1 cellular context compared by ENCODE assay signal in the genomic region with DNA sequence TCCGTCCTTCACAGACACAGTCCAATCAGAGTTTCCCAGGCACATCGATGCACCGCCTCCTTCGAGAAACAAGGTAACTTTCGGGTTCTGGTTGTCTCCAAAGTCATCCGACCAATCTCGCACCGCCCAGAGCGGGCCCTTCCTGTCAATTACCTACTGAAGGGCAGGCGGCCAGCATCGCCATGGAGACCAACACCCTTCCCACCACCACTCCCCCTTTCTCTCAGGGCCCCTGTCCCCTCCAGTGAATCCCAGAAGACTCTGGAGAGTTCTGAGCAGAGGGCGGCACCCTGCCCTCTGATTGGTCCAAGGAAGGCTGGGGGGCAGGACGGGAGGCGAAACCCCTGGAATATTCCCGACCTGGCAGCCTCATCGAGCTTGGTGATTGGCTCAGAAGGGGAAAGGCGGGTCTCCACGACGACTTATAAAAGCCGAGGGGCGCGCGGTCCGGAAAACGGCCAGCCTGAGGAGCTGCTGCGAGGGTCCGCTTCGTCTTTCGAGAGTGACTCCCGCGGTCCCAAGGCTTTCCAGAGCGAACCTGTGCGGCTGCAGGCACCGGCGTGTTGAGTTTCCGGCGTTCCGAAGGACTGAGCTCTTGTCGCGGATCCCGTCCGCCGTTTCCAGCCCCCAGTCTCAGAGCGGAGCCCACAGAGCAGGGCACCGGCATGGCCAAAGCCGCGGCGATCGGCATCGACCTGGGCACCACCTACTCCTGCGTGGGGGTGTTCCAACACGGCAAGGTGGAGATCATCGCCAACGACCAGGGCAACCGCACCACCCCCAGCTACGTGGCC.
TF ChIP-seq lines count a peak whose summit lies in the region.

A gene (plus strand): TSS at position 453 of the 794 bp plus-strand sequence. CDS start 213 bp downstream, at position 666.

TF ChIP-seq in WTC11, 78 proteins besides CTCF, POLR2A, EP300 and RAD21 (continued from another document and continues in another):
- TF ChIP-seq RELA (CRISPR knock-in tag; IDR thresholded peaks at IDR 0.05; ENCODE audit: borderline replicate concordance) (no peak), TEAD4 (CRISPR knock-in tag; IDR thresholded peaks at IDR 0.05) (no peak), FOXP1 (CRISPR knock-in tag; IDR thresholded peaks at IDR 0.05; ENCODE audit: borderline replicate concordance) (peak; percentile 74; the same call in 1 of the 2 replicates), ZNF396 (CRISPR knock-in tag; IDR thresholded peaks at IDR 0.05; ENCODE audit: borderline replicate concordance) (no peak), ELF4 (CRISPR knock-in tag; IDR thresholded peaks at IDR 0.05; ENCODE audit: low read depth) (no peak), NR1H2 (CRISPR knock-in tag; IDR thresholded peaks at IDR 0.05) (no peak), ZNF671 (CRISPR knock-in tag; IDR thresholded peaks at IDR 0.05) (no peak), TCF7 (CRISPR knock-in tag; IDR thresholded peaks at IDR 0.05; ENCODE audit: low read depth) (no peak), ZNF138 (CRISPR knock-in tag; conservative IDR thresholded peaks at IDR 0.05) (no peak), FOXK1 (CRISPR knock-in tag; IDR thresholded peaks at IDR 0.05) (no peak), SOX15 (CRISPR knock-in tag; IDR thresholded peaks at IDR 0.05) (no peak), ETV6 (CRISPR knock-in tag; IDR thresholded peaks at IDR 0.05) (peak; percentile 92), ZNF121 (CRISPR knock-in tag; IDR thresholded peaks at IDR 0.05) (no peak), CREM (CRISPR knock-in tag; IDR thresholded peaks at IDR 0.05) (no peak), MYBL2 (CRISPR knock-in tag; IDR thresholded peaks at IDR 0.05) (peak; percentile 70; the same call in 1 of the 2 replicates), KAT7 (CRISPR knock-in tag; IDR thresholded peaks at IDR 0.05; ENCODE audit: borderline replicate concordance) (no peak), SMAD3 (CRISPR knock-in tag; IDR thresholded peaks at IDR 0.05; ENCODE audit: borderline replicate concordance) (no peak), ZNF219 (CRISPR knock-in tag; IDR thresholded peaks at IDR 0.05; ENCODE audit: borderline replicate concordance) (no peak), JAZF1 (CRISPR knock-in tag; IDR thresholded peaks at IDR 0.05) (no peak), ZNF423 (CRISPR knock-in tag; IDR thresholded peaks at IDR 0.05) (no peak), ZBTB21 (CRISPR knock-in tag; IDR thresholded peaks at IDR 0.05; ENCODE audit: borderline replicate concordance) (no peak), SMAD4 (CRISPR knock-in tag; IDR thresholded peaks at IDR 0.05) (no peak), NR2C2 (CRISPR knock-in tag; IDR thresholded peaks at IDR 0.05) (no peak), ESRRA (CRISPR knock-in tag; IDR thresholded peaks at IDR 0.05; ENCODE audit: borderline replicate concordance) (no peak), MXD4 (CRISPR knock-in tag; IDR thresholded peaks at IDR 0.05; ENCODE audit: borderline replicate concordance) (no peak), OVOL2 (CRISPR knock-in tag; IDR thresholded peaks at IDR 0.05; ENCODE audit: borderline replicate concordance) (no peak), GTF2I (CRISPR knock-in tag; conservative IDR thresholded peaks at IDR 0.05) (no peak)
- TF ChIP-seq, protein P1, sequence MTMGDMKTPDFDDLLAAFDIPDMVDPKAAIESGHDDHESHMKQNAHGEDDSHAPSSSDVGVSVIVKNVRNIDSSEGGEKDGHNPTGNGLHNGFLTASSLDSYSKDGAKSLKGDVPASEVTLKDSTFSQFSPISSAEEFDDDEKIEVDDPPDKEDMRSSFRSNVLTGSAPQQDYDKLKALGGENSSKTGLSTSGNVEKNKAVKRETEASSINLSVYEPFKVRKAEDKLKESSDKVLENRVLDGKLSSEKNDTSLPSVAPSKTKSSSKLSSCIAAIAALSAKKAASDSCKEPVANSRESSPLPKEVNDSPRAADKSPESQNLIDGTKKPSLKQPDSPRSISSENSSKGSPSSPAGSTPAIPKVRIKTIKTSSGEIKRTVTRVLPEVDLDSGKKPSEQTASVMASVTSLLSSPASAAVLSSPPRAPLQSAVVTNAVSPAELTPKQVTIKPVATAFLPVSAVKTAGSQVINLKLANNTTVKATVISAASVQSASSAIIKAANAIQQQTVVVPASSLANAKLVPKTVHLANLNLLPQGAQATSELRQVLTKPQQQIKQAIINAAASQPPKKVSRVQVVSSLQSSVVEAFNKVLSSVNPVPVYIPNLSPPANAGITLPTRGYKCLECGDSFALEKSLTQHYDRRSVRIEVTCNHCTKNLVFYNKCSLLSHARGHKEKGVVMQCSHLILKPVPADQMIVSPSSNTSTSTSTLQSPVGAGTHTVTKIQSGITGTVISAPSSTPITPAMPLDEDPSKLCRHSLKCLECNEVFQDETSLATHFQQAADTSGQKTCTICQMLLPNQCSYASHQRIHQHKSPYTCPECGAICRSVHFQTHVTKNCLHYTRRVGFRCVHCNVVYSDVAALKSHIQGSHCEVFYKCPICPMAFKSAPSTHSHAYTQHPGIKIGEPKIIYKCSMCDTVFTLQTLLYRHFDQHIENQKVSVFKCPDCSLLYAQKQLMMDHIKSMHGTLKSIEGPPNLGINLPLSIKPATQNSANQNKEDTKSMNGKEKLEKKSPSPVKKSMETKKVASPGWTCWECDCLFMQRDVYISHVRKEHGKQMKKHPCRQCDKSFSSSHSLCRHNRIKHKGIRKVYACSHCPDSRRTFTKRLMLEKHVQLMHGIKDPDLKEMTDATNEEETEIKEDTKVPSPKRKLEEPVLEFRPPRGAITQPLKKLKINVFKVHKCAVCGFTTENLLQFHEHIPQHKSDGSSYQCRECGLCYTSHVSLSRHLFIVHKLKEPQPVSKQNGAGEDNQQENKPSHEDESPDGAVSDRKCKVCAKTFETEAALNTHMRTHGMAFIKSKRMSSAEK (CRISPR knock-in tag; IDR thresholded peaks at IDR 0.05; ENCODE audit: borderline replicate concordance), result no peak
- TF ChIP-seq, protein P2, sequence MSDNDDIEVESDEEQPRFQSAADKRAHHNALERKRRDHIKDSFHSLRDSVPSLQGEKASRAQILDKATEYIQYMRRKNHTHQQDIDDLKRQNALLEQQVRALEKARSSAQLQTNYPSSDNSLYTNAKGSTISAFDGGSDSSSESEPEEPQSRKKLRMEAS (CRISPR knock-in tag; IDR thresholded peaks at IDR 0.05), result no peak; the same call in 1 of the 2 replicates
- TF ChIP-seq, protein P3, sequence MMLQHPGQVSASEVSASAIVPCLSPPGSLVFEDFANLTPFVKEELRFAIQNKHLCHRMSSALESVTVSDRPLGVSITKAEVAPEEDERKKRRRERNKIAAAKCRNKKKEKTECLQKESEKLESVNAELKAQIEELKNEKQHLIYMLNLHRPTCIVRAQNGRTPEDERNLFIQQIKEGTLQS (CRISPR knock-in tag; conservative IDR thresholded peaks at IDR 0.05), result no peak
- TF ChIP-seq, protein P4, sequence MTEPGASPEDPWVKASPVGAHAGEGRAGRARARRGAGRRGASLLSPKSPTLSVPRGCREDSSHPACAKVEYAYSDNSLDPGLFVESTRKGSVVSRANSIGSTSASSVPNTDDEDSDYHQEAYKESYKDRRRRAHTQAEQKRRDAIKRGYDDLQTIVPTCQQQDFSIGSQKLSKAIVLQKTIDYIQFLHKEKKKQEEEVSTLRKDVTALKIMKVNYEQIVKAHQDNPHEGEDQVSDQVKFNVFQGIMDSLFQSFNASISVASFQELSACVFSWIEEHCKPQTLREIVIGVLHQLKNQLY (CRISPR knock-in tag; IDR thresholded peaks at IDR 0.05), result no peak
- TF ChIP-seq, protein P5, sequence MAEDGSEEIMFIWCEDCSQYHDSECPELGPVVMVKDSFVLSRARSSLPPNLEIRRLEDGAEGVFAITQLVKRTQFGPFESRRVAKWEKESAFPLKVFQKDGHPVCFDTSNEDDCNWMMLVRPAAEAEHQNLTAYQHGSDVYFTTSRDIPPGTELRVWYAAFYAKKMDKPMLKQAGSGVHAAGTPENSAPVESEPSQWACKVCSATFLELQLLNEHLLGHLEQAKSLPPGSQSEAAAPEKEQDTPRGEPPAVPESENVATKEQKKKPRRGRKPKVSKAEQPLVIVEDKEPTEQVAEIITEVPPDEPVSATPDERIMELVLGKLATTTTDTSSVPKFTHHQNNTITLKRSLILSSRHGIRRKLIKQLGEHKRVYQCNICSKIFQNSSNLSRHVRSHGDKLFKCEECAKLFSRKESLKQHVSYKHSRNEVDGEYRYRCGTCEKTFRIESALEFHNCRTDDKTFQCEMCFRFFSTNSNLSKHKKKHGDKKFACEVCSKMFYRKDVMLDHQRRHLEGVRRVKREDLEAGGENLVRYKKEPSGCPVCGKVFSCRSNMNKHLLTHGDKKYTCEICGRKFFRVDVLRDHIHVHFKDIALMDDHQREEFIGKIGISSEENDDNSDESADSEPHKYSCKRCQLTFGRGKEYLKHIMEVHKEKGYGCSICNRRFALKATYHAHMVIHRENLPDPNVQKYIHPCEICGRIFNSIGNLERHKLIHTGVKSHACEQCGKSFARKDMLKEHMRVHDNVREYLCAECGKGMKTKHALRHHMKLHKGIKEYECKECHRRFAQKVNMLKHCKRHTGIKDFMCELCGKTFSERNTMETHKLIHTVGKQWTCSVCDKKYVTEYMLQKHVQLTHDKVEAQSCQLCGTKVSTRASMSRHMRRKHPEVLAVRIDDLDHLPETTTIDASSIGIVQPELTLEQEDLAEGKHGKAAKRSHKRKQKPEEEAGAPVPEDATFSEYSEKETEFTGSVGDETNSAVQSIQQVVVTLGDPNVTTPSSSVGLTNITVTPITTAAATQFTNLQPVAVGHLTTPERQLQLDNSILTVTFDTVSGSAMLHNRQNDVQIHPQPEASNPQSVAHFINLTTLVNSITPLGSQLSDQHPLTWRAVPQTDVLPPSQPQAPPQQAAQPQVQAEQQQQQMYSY (CRISPR knock-in tag; IDR thresholded peaks at IDR 0.05), result no peak
- TF ChIP-seq, protein P6, sequence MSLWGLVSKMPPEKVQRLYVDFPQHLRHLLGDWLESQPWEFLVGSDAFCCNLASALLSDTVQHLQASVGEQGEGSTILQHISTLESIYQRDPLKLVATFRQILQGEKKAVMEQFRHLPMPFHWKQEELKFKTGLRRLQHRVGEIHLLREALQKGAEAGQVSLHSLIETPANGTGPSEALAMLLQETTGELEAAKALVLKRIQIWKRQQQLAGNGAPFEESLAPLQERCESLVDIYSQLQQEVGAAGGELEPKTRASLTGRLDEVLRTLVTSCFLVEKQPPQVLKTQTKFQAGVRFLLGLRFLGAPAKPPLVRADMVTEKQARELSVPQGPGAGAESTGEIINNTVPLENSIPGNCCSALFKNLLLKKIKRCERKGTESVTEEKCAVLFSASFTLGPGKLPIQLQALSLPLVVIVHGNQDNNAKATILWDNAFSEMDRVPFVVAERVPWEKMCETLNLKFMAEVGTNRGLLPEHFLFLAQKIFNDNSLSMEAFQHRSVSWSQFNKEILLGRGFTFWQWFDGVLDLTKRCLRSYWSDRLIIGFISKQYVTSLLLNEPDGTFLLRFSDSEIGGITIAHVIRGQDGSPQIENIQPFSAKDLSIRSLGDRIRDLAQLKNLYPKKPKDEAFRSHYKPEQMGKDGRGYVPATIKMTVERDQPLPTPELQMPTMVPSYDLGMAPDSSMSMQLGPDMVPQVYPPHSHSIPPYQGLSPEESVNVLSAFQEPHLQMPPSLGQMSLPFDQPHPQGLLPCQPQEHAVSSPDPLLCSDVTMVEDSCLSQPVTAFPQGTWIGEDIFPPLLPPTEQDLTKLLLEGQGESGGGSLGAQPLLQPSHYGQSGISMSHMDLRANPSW (CRISPR knock-in tag; conservative IDR thresholded peaks at IDR 0.05; ENCODE audit: low read depth), result no peak
- TF ChIP-seq, protein P7, sequence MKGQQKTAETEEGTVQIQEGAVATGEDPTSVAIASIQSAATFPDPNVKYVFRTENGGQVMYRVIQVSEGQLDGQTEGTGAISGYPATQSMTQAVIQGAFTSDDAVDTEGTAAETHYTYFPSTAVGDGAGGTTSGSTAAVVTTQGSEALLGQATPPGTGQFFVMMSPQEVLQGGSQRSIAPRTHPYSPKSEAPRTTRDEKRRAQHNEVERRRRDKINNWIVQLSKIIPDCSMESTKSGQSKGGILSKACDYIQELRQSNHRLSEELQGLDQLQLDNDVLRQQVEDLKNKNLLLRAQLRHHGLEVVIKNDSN (CRISPR knock-in tag; IDR thresholded peaks at IDR 0.05), result 0 out of 2 replicates have a peak, but pooled peaks have one; percentile 23
- TF ChIP-seq, protein P8, sequence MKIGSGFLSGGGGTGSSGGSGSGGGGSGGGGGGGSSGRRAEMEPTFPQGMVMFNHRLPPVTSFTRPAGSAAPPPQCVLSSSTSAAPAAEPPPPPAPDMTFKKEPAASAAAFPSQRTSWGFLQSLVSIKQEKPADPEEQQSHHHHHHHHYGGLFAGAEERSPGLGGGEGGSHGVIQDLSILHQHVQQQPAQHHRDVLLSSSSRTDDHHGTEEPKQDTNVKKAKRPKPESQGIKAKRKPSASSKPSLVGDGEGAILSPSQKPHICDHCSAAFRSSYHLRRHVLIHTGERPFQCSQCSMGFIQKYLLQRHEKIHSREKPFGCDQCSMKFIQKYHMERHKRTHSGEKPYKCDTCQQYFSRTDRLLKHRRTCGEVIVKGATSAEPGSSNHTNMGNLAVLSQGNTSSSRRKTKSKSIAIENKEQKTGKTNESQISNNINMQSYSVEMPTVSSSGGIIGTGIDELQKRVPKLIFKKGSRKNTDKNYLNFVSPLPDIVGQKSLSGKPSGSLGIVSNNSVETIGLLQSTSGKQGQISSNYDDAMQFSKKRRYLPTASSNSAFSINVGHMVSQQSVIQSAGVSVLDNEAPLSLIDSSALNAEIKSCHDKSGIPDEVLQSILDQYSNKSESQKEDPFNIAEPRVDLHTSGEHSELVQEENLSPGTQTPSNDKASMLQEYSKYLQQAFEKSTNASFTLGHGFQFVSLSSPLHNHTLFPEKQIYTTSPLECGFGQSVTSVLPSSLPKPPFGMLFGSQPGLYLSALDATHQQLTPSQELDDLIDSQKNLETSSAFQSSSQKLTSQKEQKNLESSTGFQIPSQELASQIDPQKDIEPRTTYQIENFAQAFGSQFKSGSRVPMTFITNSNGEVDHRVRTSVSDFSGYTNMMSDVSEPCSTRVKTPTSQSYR (CRISPR knock-in tag; IDR thresholded peaks at IDR 0.05), result no peak
- TF ChIP-seq, protein P9, sequence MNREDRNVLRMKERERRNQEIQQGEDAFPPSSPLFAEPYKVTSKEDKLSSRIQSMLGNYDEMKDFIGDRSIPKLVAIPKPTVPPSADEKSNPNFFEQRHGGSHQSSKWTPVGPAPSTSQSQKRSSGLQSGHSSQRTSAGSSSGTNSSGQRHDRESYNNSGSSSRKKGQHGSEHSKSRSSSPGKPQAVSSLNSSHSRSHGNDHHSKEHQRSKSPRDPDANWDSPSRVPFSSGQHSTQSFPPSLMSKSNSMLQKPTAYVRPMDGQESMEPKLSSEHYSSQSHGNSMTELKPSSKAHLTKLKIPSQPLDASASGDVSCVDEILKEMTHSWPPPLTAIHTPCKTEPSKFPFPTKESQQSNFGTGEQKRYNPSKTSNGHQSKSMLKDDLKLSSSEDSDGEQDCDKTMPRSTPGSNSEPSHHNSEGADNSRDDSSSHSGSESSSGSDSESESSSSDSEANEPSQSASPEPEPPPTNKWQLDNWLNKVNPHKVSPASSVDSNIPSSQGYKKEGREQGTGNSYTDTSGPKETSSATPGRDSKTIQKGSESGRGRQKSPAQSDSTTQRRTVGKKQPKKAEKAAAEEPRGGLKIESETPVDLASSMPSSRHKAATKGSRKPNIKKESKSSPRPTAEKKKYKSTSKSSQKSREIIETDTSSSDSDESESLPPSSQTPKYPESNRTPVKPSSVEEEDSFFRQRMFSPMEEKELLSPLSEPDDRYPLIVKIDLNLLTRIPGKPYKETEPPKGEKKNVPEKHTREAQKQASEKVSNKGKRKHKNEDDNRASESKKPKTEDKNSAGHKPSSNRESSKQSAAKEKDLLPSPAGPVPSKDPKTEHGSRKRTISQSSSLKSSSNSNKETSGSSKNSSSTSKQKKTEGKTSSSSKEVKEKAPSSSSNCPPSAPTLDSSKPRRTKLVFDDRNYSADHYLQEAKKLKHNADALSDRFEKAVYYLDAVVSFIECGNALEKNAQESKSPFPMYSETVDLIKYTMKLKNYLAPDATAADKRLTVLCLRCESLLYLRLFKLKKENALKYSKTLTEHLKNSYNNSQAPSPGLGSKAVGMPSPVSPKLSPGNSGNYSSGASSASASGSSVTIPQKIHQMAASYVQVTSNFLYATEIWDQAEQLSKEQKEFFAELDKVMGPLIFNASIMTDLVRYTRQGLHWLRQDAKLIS (CRISPR knock-in tag; IDR thresholded peaks at IDR 0.05; ENCODE audit: borderline replicate concordance), result no peak
